In the genomic region with DNA sequence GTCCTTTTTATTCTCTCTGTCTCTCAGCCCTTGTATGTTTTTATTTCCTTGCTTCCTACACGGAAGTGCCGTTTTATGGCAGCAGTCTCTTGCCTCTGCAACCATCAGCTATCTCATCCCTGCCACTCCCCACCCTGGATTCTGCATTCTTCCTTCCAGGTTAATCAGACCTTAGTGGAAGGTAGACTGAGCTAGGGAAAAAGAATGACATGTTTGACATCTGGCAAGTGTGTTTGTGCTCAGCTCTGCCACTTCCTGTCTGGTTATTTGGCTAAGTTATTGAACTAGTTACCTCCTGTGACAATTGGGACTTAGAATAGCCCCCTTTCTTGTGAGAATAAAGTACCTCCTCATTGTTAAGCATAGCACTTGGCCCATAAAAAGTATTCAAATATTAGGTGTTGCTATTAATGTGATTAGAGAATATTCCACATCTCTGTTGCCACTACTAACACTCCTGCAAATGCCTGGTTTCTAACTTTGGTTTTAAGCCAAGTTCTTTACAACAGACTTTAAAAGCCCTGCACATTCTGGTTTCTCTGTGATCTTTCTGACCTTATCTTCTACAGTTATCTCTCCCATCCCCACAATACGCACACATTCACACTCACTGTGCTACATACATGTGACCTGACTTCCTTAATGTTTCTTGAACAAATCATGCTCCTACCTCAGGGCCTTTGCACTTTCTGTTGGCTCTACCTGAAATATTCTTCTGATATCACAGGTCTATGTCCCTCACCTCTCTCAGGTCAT, we compare ENCODE assay signal across 8 cellular contexts. TPM values are rescaled to one million over a fixed set of nuclear protein-coding genes. Genes with fewer than 3 reads are reported as not detected.
DNase-seq lines count a peak whose midpoint lies in the region; ATAC-seq, FAIRE-seq and TF ChIP-seq lines count a peak whose summit lies in the region.

No MANE protein-coding gene starts in this region.

- no peaks in the 10 kb centered on the region for H3K9me3 Mint-ChIP-seq in CD8-positive, alpha-beta memory T cell

- TF ChIP-seq CTCF in esophagus squamous epithelium (IDR thresholded peaks at IDR 0.05) (no peak), thoracic aorta (IDR thresholded peaks at IDR 0.05) (no peak)

- H3K9me3 ChIP-seq in CD8-positive, alpha-beta memory T cell (ENCODE audit: low read length) = no peaks in the 10 kb centered on the region
- H3K9me3 ChIP-seq in esophagus squamous epithelium = no peaks in the 10 kb centered on the region
- H3K9me3 ChIP-seq in thoracic aorta = no peaks in the 10 kb centered on the region

- H3K36me3 ChIP-seq in CD8-positive, alpha-beta memory T cell (ENCODE audit: insufficient read depth, low read length) = no peaks in the 10 kb centered on the region
- no peaks in the 10 kb centered on the region for H3K36me3 ChIP-seq in esophagus squamous epithelium
- no peaks in the 10 kb centered on the region for H3K36me3 ChIP-seq in thoracic aorta

- H3K4me1 ChIP-seq in CD8-positive, alpha-beta memory T cell (ENCODE audit: insufficient read depth, low read length) = peaks cover 57% of the 10 kb centered on the region
- H3K4me1 ChIP-seq in esophagus squamous epithelium = peaks cover 0 to 29% (median 7%) of the 10 kb centered on the region in 3 donors
- H3K4me1 ChIP-seq in thoracic aorta (ENCODE audit: control insufficient read depth in 1 of 2, low read depth in 2 of 2) = peaks cover 12 to 31% of the 10 kb centered on the region in 2 donors

- no peaks in the 10 kb centered on the region for H3K27me3 ChIP-seq in CD8-positive, alpha-beta memory T cell (ENCODE audit: insufficient read depth, low read length, poor library complexity, severe bottlenecking)
- H3K27me3 ChIP-seq in esophagus squamous epithelium (no peaks in the 10 kb centered on the region), thoracic aorta (replicated peaks; ENCODE audit: insufficient read depth) (no peaks in the 10 kb centered on the region)

- peak overlapping the region; percentile 86 to 100 (median 98) for H3K27ac Mint-ChIP-seq in CD8-positive, alpha-beta memory T cell

- intact Hi-C loops in esophagus squamous epithelium (cut with DNase I) (no loop called here), posterior cingulate gyrus (cut with DNase I) (no loop called here)

- peaks cover 44 to 56% (median 54%) of the 10 kb centered on the region in 3 donors for H3K4me1 Mint-ChIP-seq in CD8-positive, alpha-beta memory T cell

- POLR2A ChIA-PET in CD8-positive, alpha-beta memory T cell (lab: Charles Lee) = interaction anchor here (1.1 to 3.3 kb wide), 7 partner anchors 11 to 467 kb away, joined by 3 to 52 read pairs (median 4); partner anchors contain the start of genes INO80C, MAPRE2, ZNF24 and ZNF397

- 33 to 36% methylated on average over 3 of the region's 3 CpGs for WGBS in esophagus squamous epithelium, 2 donors

- H3K4me3 ChIP-seq in CD8-positive, alpha-beta memory T cell (ENCODE audit: low read length) = peak overlapping the region; percentile 65
- peak overlapping the region in 3 of 4 donors; percentile 20 to 55 (median 21) for H3K4me3 ChIP-seq in esophagus squamous epithelium
- peak overlapping the region; percentile 56 for H3K4me3 ChIP-seq in thoracic aorta

- TF ChIP-seq POLR2A in esophagus squamous epithelium (IDR thresholded peaks at IDR 0.05) = no peak
- no peak for TF ChIP-seq POLR2A in H54 (IDR thresholded peaks at IDR 0.05; ENCODE audit: low read depth, low read length)

- peak in 3 of 5 donors; percentile 59 to 77 (median 70) for DNase-seq in CD8-positive, alpha-beta memory T cell
- DNase-seq in LoVo (ENCODE audit: low spot score) (peak; percentile 16), esophagus squamous epithelium (lab: John Stamatoyannopoulos, UW) (no peak), thoracic aorta (ENCODE audit: low spot score) (no peak), H54 (ENCODE audit: insufficient read length, low spot score) (no peak), anterior cingulate cortex (lab: John Stamatoyannopoulos, UW) (no peak), posterior cingulate gyrus (no peak)

- H3K36me3 Mint-ChIP-seq in CD8-positive, alpha-beta memory T cell = no peaks in the 10 kb centered on the region

- ATAC-seq in GM19463 (IDR thresholded peaks at IDR 0.05; ENCODE audit: unreplicated experiment) (peak; percentile 45), thoracic aorta (ENCODE audit: insufficient number of reproducible peaks, low FRiP score, low read depth) (no peak)

- CTCF ChIA-PET in CD8-positive, alpha-beta memory T cell (lab: Charles Lee) = interaction anchor here (0.9 to 6.6 kb wide), 17 partner anchors 8 to 325 kb away, joined by 3 to 60 read pairs (median 4); partner anchors contain the start of gene MAPRE2

- no peaks in the 10 kb centered on the region for H3K27me3 Mint-ChIP-seq in CD8-positive, alpha-beta memory T cell

- FAIRE-seq in H54 (lab: Jason Lieb, UNC) = no peak

- peak overlapping the region; percentile 82 to 94 (median 86) for H3K4me3 Mint-ChIP-seq in CD8-positive, alpha-beta memory T cell

- H3K27ac ChIP-seq in CD8-positive, alpha-beta memory T cell (ENCODE audit: low read depth, low read length) = peak overlapping the region; percentile 91
- H3K27ac ChIP-seq in esophagus squamous epithelium (peak overlapping the region; percentile 36 to 67 (median 56)), thoracic aorta (no peak overlapping the region)

RNA-seq across cellular contexts. Expression of gene MAPRE2, which starts 10.8 kb away (rescaled TPM):
- total RNA-seq in CD8-positive, alpha-beta memory T cell = 10 to 100 TPM; 38.5 to 38.6 TPM
- 80.4 TPM for polyA plus RNA-seq in CD8-positive, alpha-beta memory T cell
- total RNA-seq in esophagus squamous epithelium (1 to 10 TPM; 1.5 to 9.0 (median 5.0) TPM), thoracic aorta (10 to 100 TPM; 31.8 to 54.2 TPM)

Comparison
In these comparisons a context has a peak if more than half of its experiments do, and no peak if none do; other contexts are left out.
1. DNase-seq: peak in CD8-positive, alpha-beta memory T cell (3 of 5) and LoVo (single experiment); none in esophagus squamous epithelium (single experiment), thoracic aorta (single experiment), H54 (single experiment), anterior cingulate cortex (0 of 58) and posterior cingulate gyrus (0 of 10).
2. H3K27ac ChIP-seq: peak in CD8-positive, alpha-beta memory T cell (single experiment) and esophagus squamous epithelium (4 of 4); none in thoracic aorta (0 of 2).
3. Peak in every context shown above with its lines, with median percentiles within 50 percentile points of each other: H3K4me3 ChIP-seq.